23 cellular contexts compared by ENCODE assay signal in the genomic region with DNA sequence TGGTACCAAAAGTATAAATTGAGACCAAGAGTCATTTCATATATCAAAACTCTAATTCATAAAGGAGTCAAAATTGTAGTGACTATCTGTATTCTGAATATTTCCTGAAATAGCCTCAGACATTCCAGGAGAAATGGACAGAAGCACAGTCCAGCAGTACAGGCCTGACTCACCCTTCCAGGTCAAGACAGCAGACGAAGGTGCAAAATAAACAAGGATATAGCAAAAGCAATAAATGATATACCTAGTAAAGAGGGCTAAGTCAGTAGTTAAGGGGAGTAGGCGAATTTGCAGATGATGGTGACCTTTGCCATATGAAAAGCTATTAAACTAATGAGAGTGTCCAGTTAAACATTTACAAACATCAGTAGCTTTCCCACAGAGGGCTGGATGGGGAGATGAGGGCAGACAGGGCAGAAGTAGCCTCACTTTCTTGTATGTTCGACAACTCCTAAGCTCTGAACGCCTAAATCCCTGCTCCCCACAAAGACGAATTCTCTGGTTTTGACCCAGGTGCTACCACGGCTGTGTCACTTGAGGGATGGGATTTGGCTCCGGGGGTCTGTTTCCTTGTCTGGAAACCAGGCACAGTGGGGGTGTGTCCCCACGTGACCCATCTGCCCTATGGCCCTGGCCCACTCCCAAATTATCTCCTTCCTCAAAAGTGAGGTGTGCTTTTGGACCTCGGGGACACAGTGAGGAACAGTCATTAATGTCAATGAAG. TPM values are rescaled to one million over a fixed set of nuclear protein-coding genes. Genes with fewer than 3 reads are reported as not detected.
"Had no signal": no experiment of that assay in that cellular context is flagged by ENCODE, and none has a peak within 500 bp of the region (broad histone marks: within the 10 kb centered on the region; RNA-seq: fewer than 3 reads in every experiment).

No MANE protein-coding gene starts in this region.

- H3K9me3 Mint-ChIP-seq: memory B cell, mesothelial cell of epicardium, naive B cell had no signal

- H3K27me3 ChIP-seq: dorsolateral prefrontal cortex had no signal

- H3K36me3 Mint-ChIP-seq: memory B cell, mesothelial cell of epicardium, naive B cell, type B pancreatic cell had no signal

- H3K4me3 ChIP-seq: dorsolateral prefrontal cortex, heart right ventricle, left ventricle myocardium inferior, lower lobe of right lung, psoas muscle had no signal

- H3K27ac Mint-ChIP-seq: memory B cell, mesothelial cell of epicardium, nephron progenitor cell, type B pancreatic cell had no signal

- H3K27ac ChIP-seq: dorsolateral prefrontal cortex, heart right ventricle, left ventricle myocardium inferior, lower lobe of right lung, psoas muscle had no signal

- H3K4me1 ChIP-seq: lower lobe of right lung, psoas muscle had no signal

- DNase-seq: cortex of kidney; dorsolateral prefrontal cortex; effector memory CD4-positive, alpha-beta T cell; heart right ventricle; hypothalamus; islet precursor cell; left ventricle myocardium inferior; lower lobe of right lung; naive B cell; nephron progenitor cell; psoas muscle; stimulated activated CD4-positive, alpha-beta T cell treated with anti-CD3 and anti-CD28 coated beads, Interleukin-2, amount 100 ng/mL, for 24 hours; stimulated activated naive CD4-positive, alpha-beta T cell had no signal

- FAIRE-seq: endometrium, frontal cortex, urothelium cell line had no signal

- H3K9me3 ChIP-seq: left ventricle myocardium inferior, lower lobe of right lung, psoas muscle had no signal

- H3K36me3 ChIP-seq: heart right ventricle, left ventricle myocardium inferior, lower lobe of right lung had no signal

- H3K4me1 Mint-ChIP-seq: memory B cell, naive B cell had no signal

- H3K4me3 Mint-ChIP-seq: memory B cell, mesothelial cell of epicardium, nephron progenitor cell, type B pancreatic cell had no signal

RNA-seq across cellular contexts. Expression of gene SLC52A3, which starts 3.6 kb away (rescaled TPM):
- total RNA-seq: chondrocyte, fibroblast of lung, glomerular endothelial cell, skeletal muscle tissue had no signal
